Comparison of ENCODE assay signal across 12 cellular contexts in genomic region chr3:53083496-53083895, GRCh38. TPM values are rescaled to one million over a fixed set of nuclear protein-coding genes. Genes with fewer than 3 reads are reported as not detected.
A peak's percentile ranks its signal among the peaks of the same experiment; 100 is the strongest.
DNase-seq lines count a peak whose midpoint lies in the region; ATAC-seq, FAIRE-seq and TF ChIP-seq lines count a peak whose summit lies in the region.
"Had no signal": no experiment of that assay in that cellular context is flagged by ENCODE, and none has a peak within 500 bp of the region (broad histone marks: within the 10 kb centered on the region; RNA-seq: fewer than 3 reads in every experiment).

No MANE protein-coding gene starts in this region.

- no peak overlapping the region for H2BK15ac ChIP-seq in neuronal stem cell (ENCODE audit: low read length)

- no peak overlapping the region for H3K4ac ChIP-seq in neuronal stem cell (ENCODE audit: low read length)

- H2AK5ac ChIP-seq in neuronal stem cell (ENCODE audit: low read depth, low read length): no peak overlapping the region

- intact Hi-C loops in K562 (cut with micrococcal nuclease): no loop called here
- intact Hi-C loops in left cardiac atrium (cut with DNase I): no loop called here
- intact Hi-C loops in testis (cut with DNase I; ENCODE audit: low total_unique reads): no loop called here

- peak overlapping the region; percentile 4 for H3K27ac Mint-ChIP-seq in activated T-cell treated with anti-CD3 and anti-CD28 coated beads, Interleukin-2, amount 50 U/mL, for 24 hours
- H3K27ac Mint-ChIP-seq in natural killer cell treated with Interleukin-12 subunit alpha and Interleukin-12 subunit beta and Interleukin-15 and Interleukin-18, amount 100 ng/mL, for 72 hours: no peak overlapping the region
- H3K27ac Mint-ChIP-seq: activated CD4-positive, alpha-beta memory T cell treated with anti-CD3 and anti-CD28 coated beads, Interleukin-2, amount 10 ng/mL, durations not matched to agents 7 days and 5 days; natural killer cell had no signal

- H3K27me3 Mint-ChIP-seq in activated T-cell treated with anti-CD3 and anti-CD28 coated beads, Interleukin-2, amount 50 U/mL, for 24 hours: no peaks in the 10 kb centered on the region
- no peaks in the 10 kb centered on the region for H3K27me3 Mint-ChIP-seq in natural killer cell treated with Interleukin-12 subunit alpha and Interleukin-12 subunit beta and Interleukin-15 and Interleukin-18, amount 100 ng/mL, for 72 hours
- H3K27me3 Mint-ChIP-seq: activated CD4-positive, alpha-beta memory T cell treated with anti-CD3 and anti-CD28 coated beads, Interleukin-2, amount 10 ng/mL, durations not matched to agents 7 days and 5 days had no signal

- no peak overlapping the region for H2BK120ac ChIP-seq in neuronal stem cell (ENCODE audit: low read depth, low read length)

- H3K23ac ChIP-seq in neuronal stem cell (ENCODE audit: low read depth, low read length, poor library complexity): no peak overlapping the region

- no peak for TF ChIP-seq RAD21 in K562 (CRISPR knock-in tag; conservative IDR thresholded peaks at IDR 0.05 in 1 of 2, IDR thresholded peaks at IDR 0.05 in 1 of 2)

- peaks cover 10 to 15% of the 10 kb centered on the region in 2 experiments; a peak in 4 of 5 replicates for H3K4me1 ChIP-seq in K562 (replicated peaks in 1 of 2; ENCODE audit: control insufficient read depth in 2 of 2, insufficient read depth in 2 of 2, low read length in 2 of 2)
- no peaks in the 10 kb centered on the region for H3K4me1 ChIP-seq in testis
- H3K4me1 ChIP-seq in neuronal stem cell (ENCODE audit: control insufficient read depth in 2 of 2, insufficient read depth in 1 of 2, low read depth in 1 of 2, low read length in 2 of 2): no peaks in the 10 kb centered on the region

- no peak for TF ChIP-seq EP300 in K562 (IDR thresholded peaks at IDR 0.05; ENCODE audit: low read length)

- POLR2A ChIA-PET in K562 (lab: Yijun Ruan, JAX): interaction anchor here (0.7 to 1.2 kb wide), 5 partner anchors 9 to 97 kb away, joined by 3 to 9 read pairs (median 4); no protein-coding TSS in a partner anchor

- no peaks in the 10 kb centered on the region for H4K20me1 ChIP-seq in K562 (replicated peaks; ENCODE audit: control insufficient read depth, insufficient read depth, low read length)

- TF ChIP-seq CTCF in K562 (IDR thresholded peaks at IDR 0.05 in 2 of 3, conservative IDR thresholded peaks at IDR 0.05 in 1 of 3; ENCODE audit: insufficient read depth in 2 of 3, low read depth in 1 of 3, low read length in 3 of 3): no peak
- TF ChIP-seq CTCF in testis (IDR thresholded peaks at IDR 0.05): no peak

- H3K4me3 ChIP-seq in K562: no peak overlapping the region
- no peak overlapping the region for H3K4me3 ChIP-seq in testis
- no peak overlapping the region for H3K4me3 ChIP-seq in neuronal stem cell (ENCODE audit: low read length in 2 of 2)

- H3K27ac ChIP-seq in K562 (ENCODE audit: extremely low read depth, low read depth, low read length) (no peak overlapping the region), testis (no peak overlapping the region), neuronal stem cell (replicated peaks; ENCODE audit: low read length) (no peak overlapping the region)

- peaks cover 39% of the 10 kb centered on the region for H3K36me3 Mint-ChIP-seq in activated T-cell treated with anti-CD3 and anti-CD28 coated beads, Interleukin-2, amount 50 U/mL, for 24 hours (ENCODE audit: low read depth)
- no peaks in the 10 kb centered on the region for H3K36me3 Mint-ChIP-seq in natural killer cell treated with Interleukin-12 subunit alpha and Interleukin-12 subunit beta and Interleukin-15 and Interleukin-18, amount 100 ng/mL, for 72 hours
- H3K36me3 Mint-ChIP-seq: natural killer cell had no signal

- no peak overlapping the region for H2BK12ac ChIP-seq in neuronal stem cell (ENCODE audit: low read length)

- no peaks in the 10 kb centered on the region for H3K79me2 ChIP-seq in K562 (ENCODE audit: control insufficient read depth, insufficient read depth, low read length)

- H4K8ac ChIP-seq in neuronal stem cell (ENCODE audit: low read depth, low read length): no peak overlapping the region

- H3K18ac ChIP-seq in neuronal stem cell (ENCODE audit: low read length): no peak overlapping the region

- no peaks in the 10 kb centered on the region for H3K9me3 Mint-ChIP-seq in activated T-cell treated with anti-CD3 and anti-CD28 coated beads, Interleukin-2, amount 50 U/mL, for 24 hours
- no peaks in the 10 kb centered on the region for H3K9me3 Mint-ChIP-seq in natural killer cell treated with Interleukin-12 subunit alpha and Interleukin-12 subunit beta and Interleukin-15 and Interleukin-18, amount 100 ng/mL, for 72 hours
- H3K9me3 Mint-ChIP-seq: activated CD4-positive, alpha-beta memory T cell treated with anti-CD3 and anti-CD28 coated beads, Interleukin-2, amount 10 ng/mL, durations not matched to agents 7 days and 5 days; natural killer cell had no signal

- H3K4me2 ChIP-seq in K562 (ENCODE audit: insufficient read depth, low read length) (no peak overlapping the region; the same call in 1 of the 2 replicates), neuronal stem cell (ENCODE audit: insufficient read depth, low read length, poor library complexity, severe bottlenecking) (no peak overlapping the region)

- peaks cover 4% of the 10 kb centered on the region for H3K4me1 Mint-ChIP-seq in activated T-cell treated with anti-CD3 and anti-CD28 coated beads, Interleukin-2, amount 50 U/mL, for 24 hours (ENCODE audit: low read depth)
- no peaks in the 10 kb centered on the region for H3K4me1 Mint-ChIP-seq in natural killer cell treated with Interleukin-12 subunit alpha and Interleukin-12 subunit beta and Interleukin-15 and Interleukin-18, amount 100 ng/mL, for 72 hours (ENCODE audit: low read depth in 2 of 2)
- H3K4me1 Mint-ChIP-seq: activated CD4-positive, alpha-beta memory T cell treated with anti-CD3 and anti-CD28 coated beads, Interleukin-2, amount 10 ng/mL, durations not matched to agents 7 days and 5 days; natural killer cell had no signal

- H3K9me3 ChIP-seq in K562 (replicated peaks; ENCODE audit: control insufficient read depth, insufficient read depth, low read depth, low read length): no peaks in the 10 kb centered on the region
- no peaks in the 10 kb centered on the region for H3K9me3 ChIP-seq in testis
- H3K9me3 ChIP-seq in neuronal stem cell (replicated peaks in 1 of 2; ENCODE audit: control insufficient read depth in 2 of 2, insufficient read depth in 1 of 2, low read depth in 1 of 2, low read length in 2 of 2): no peaks in the 10 kb centered on the region

- H3K14ac ChIP-seq in neuronal stem cell (ENCODE audit: low read length): no peak overlapping the region

- WGBS in K562 (ENCODE audit: insufficient coverage, low coverage, missing lambda C conversion rate): 50% methylated on average over 7 of the region's 8 CpGs
- WGBS in testis, 2 donors: 59 to 71% methylated on average over 8 of the region's 8 CpGs
- WGBS in neuronal stem cell (ENCODE audit: extremely low coverage in 2 of 2, insufficient read length in 2 of 2, insufficient replicate concordance in 1 of 2), 2 donors: no CpG with 5 or more reads among the region's 8 CpGs

- H3K9ac ChIP-seq in K562 (ENCODE audit: insufficient read depth in 1 of 2, low read depth in 2 of 2, low read length in 2 of 2): no peak overlapping the region; a peak in 1 of 4 replicates
- no peak overlapping the region for H3K9ac ChIP-seq in neuronal stem cell (ENCODE audit: low read depth, low read length, poor library complexity)

- TF ChIP-seq POLR2A in K562 (conservative IDR thresholded peaks at IDR 0.05) (no peak), testis (IDR thresholded peaks at IDR 0.05) (no peak)

- H3K36me3 ChIP-seq in K562 (ENCODE audit: control insufficient read depth, insufficient read depth, low read length): no peaks in the 10 kb centered on the region
- H3K36me3 ChIP-seq in testis (ENCODE audit: low read depth, missing control alignments): no peaks in the 10 kb centered on the region
- no peaks in the 10 kb centered on the region for H3K36me3 ChIP-seq in neuronal stem cell (replicated peaks in 1 of 2; ENCODE audit: control insufficient read depth in 2 of 2, insufficient read depth in 2 of 2, low read length in 2 of 2)

- ATAC-seq in K562 (no peak; the same call in 2 of the 3 replicates), left cardiac atrium (peak; percentile 65 to 68)
- ATAC-seq in natural killer cell treated with Interleukin-12 subunit alpha and Interleukin-12 subunit beta and Interleukin-15 and Interleukin-18, amount 100 ng/mL, for 72 hours: no peak
- ATAC-seq: natural killer cell had no signal

- no peak overlapping the region for H2BK5ac ChIP-seq in neuronal stem cell (ENCODE audit: low read length)

- CTCF ChIA-PET in K562 (lab: Yijun Ruan, JAX; ENCODE audit: low intra/inter-chr PET ratio): no interaction called here

- no peaks in the 10 kb centered on the region for H3K79me1 ChIP-seq in neuronal stem cell (ENCODE audit: low read depth, low read length)

- BruUV-seq in K562 (replicated peaks; lab: Mats Ljungman, UMichigan): no TSS peak

- H3K4me3 Mint-ChIP-seq in activated T-cell treated with anti-CD3 and anti-CD28 coated beads, Interleukin-2, amount 50 U/mL, for 24 hours: no peak overlapping the region
- no peak overlapping the region for H3K4me3 Mint-ChIP-seq in natural killer cell treated with Interleukin-12 subunit alpha and Interleukin-12 subunit beta and Interleukin-15 and Interleukin-18, amount 100 ng/mL, for 72 hours
- H3K4me3 Mint-ChIP-seq: activated CD4-positive, alpha-beta memory T cell treated with anti-CD3 and anti-CD28 coated beads, Interleukin-2, amount 10 ng/mL, durations not matched to agents 7 days and 5 days; natural killer cell had no signal

- in situ Hi-C loops in K562 (cut with MboI): no loop called here

- H3K27me3 ChIP-seq in K562 (ENCODE audit: control insufficient read depth in 2 of 2, insufficient read depth in 2 of 2, low read length in 2 of 2): no peaks in the 10 kb centered on the region
- H3K27me3 ChIP-seq in testis: no peaks in the 10 kb centered on the region
- H3K27me3 ChIP-seq in neuronal stem cell (ENCODE audit: control insufficient read depth in 3 of 3, insufficient read depth in 3 of 3, low read depth in 1 of 3, low read length in 3 of 3): no peaks in the 10 kb centered on the region

- no peak overlapping the region for H4K91ac ChIP-seq in neuronal stem cell (ENCODE audit: low read depth, low read length, poor library complexity)

- no peak for FAIRE-seq in K562 (lab: Jason Lieb, UNC)

- H2AFZ ChIP-seq in K562 (ENCODE audit: low read depth, low read length): no peak overlapping the region
- no peak overlapping the region for H2AFZ ChIP-seq in neuronal stem cell (ENCODE audit: low read length)

- no peak for DNase-seq in activated T-cell treated with anti-CD3 and anti-CD28 coated beads, Interleukin-2, amount 50 U/mL, for 24 hours
- DNase-seq in activated T-cell treated with anti-CD3 and anti-CD28 coated beads for 4 hours (no peak), K562 (ENCODE audit: extremely low read depth in 1 of 4, low spot score in 3 of 4) (peak in 1 of 4 experiments; percentile 16), left cardiac atrium (peak; percentile 69), testis (peak; percentile 13), OCI-M2 (lab: John Stamatoyannopoulos, UW; ENCODE audit: unreplicated experiment) (no peak), neuronal stem cell (ENCODE audit: low spot score) (no peak)
- no peak for DNase-seq in natural killer cell treated with Interleukin-12 subunit alpha and Interleukin-12 subunit beta and Interleukin-15 and Interleukin-18, amount 100 ng/mL, for 72 hours (ENCODE audit: low spot score)
- DNase-seq: ACHN; activated CD4-positive, alpha-beta memory T cell treated with anti-CD3 and anti-CD28 coated beads, Interleukin-2, amount 10 ng/mL, durations not matched to agents 7 days and 5 days; natural killer cell; stimulated activated CD4-positive, alpha-beta T cell treated with anti-CD3 and anti-CD28 coated beads, Interleukin-4, amount 100 ng/mL, for 24 hours had no signal

- no peaks in the 10 kb centered on the region for H3K9me1 ChIP-seq in K562 (ENCODE audit: control insufficient read depth, insufficient read depth, low read length)

RNA-seq across cellular contexts. Expression of gene SFMBT1, which starts 37.6 kb away (rescaled TPM):
- 9.9 and 14.6 TPM in 2 replicates for total RNA-seq in K562 (2011; cell fraction: chromatin; rRNA removed; ENCODE audit: low replicate concordance)
- total RNA-seq in K562 (2011; cell fraction: nucleolus; rRNA removed): 3.7 and 5.5 TPM in 2 replicates
- 5.8 and 6.8 TPM in 2 replicates for total RNA-seq in K562 (2011; cell fraction: nucleoplasm; rRNA removed)
- total RNA-seq in K562 (2014; rRNA removed): 3.4 and 7.2 TPM in 2 replicates
- total RNA-seq in K562 (2014; rRNA removed; fragmentation: Illumina TruSeq; extraction: Trizol): 4.9 and 5.2 TPM in 2 replicates
- total RNA-seq in K562 (2015; rRNA removed; fragmentation: Illumina TruSeq; extraction: Trizol): 4.6 and 5.7 TPM in 2 replicates
- total RNA-seq in K562 (2021): 5.9 and 6.6 TPM in 2 replicates
- 3.7 and 3.8 TPM in 2 replicates for polyA plus RNA-seq in K562 (2011; rRNA removed)
- polyA plus RNA-seq in K562 (2011; cell fraction: cytosol; rRNA removed): 1.4 and 3.6 TPM in 2 replicates
- polyA plus RNA-seq in K562 (2011; cell fraction: nucleus; rRNA removed): 4.4 and 5.8 TPM in 2 replicates
- 3.3 and 3.8 TPM in 2 replicates for polyA plus RNA-seq in K562 (2012)
- 3.2 and 3.3 TPM in 2 replicates for polyA plus RNA-seq in K562 (2014; fragmentation: Illumina TruSeq; extraction: Trizol)
- polyA plus RNA-seq in K562 (2014; fragmentation: Nextera tagmentation; extraction: Ambion mirVana): 1 to 10 TPM in 1 of 2 experiments, under 1 TPM in 1; 0.76 to 1.4 TPM
- 3.6 and 3.9 TPM in 2 replicates for polyA plus RNA-seq in K562 (2014; rRNA removed)
- 11.0 and 11.2 TPM in 2 replicates for polyA minus RNA-seq in K562 (2011; rRNA and poly(A)+ RNA removed)
- polyA minus RNA-seq in K562 (2011; cell fraction: cytosol; rRNA and poly(A)+ RNA removed): 4.4 and 7.1 TPM in 2 replicates
- polyA minus RNA-seq in K562 (2011; cell fraction: nucleus; rRNA and poly(A)+ RNA removed): 4.2 and 7.0 TPM in 2 replicates
- 10 to 100 TPM; 12.7 to 16.4 TPM for total RNA-seq in left cardiac atrium
- 100 to 1,000 TPM in 1 of 2 donors, 10 to 100 TPM in 1; 82.4 to 143 TPM for total RNA-seq in testis
- polyA plus RNA-seq in testis (ENCODE audit: insufficient read depth, low read depth, low replicate concordance): 158 TPM
- polyA plus RNA-seq in neuronal stem cell (2013, experiment 1 of 2): 7.2 TPM
- polyA plus RNA-seq in neuronal stem cell (2013, experiment 2 of 2): 7.8 TPM
- total RNA-seq in natural killer cell treated with Interleukin-12 subunit alpha and Interleukin-12 subunit beta and Interleukin-15 and Interleukin-18, amount 100 ng/mL, for 72 hours: 10 to 100 TPM; 20.0 to 25.5 TPM

RNA-seq across cellular contexts. Expression of gene RFT1, which starts 46.7 kb away (rescaled TPM):
- total RNA-seq in K562 (2011; cell fraction: chromatin; rRNA removed; ENCODE audit: low replicate concordance): 24.4 and 29.3 TPM in 2 replicates
- total RNA-seq in K562 (2011; cell fraction: nucleolus; rRNA removed): 21.2 and 22.3 TPM in 2 replicates
- 25.0 and 27.3 TPM in 2 replicates for total RNA-seq in K562 (2011; cell fraction: nucleoplasm; rRNA removed)
- total RNA-seq in K562 (2014; rRNA removed) (4.4 and 6.2 TPM in 2 replicates), K562 (2014; rRNA removed; fragmentation: Illumina TruSeq; extraction: Trizol) (6.1 and 6.2 TPM in 2 replicates), K562 (2015; rRNA removed; fragmentation: Illumina TruSeq; extraction: Trizol) (5.0 and 6.0 TPM in 2 replicates), K562 (2021) (10.9 and 13.9 TPM in 2 replicates), left cardiac atrium (10 to 100 TPM; 11.8 to 12.6 TPM), testis (10 to 100 TPM; 27.2 to 33.9 TPM)
- polyA plus RNA-seq in K562 (2011; rRNA removed) (16.5 and 23.8 TPM in 2 replicates), K562 (2014; fragmentation: Illumina TruSeq; extraction: Trizol) (10.5 and 11.3 TPM in 2 replicates), K562 (2014; fragmentation: Nextera tagmentation; extraction: Ambion mirVana) (1 to 10 TPM; 7.4 to 9.0 TPM), K562 (2014; rRNA removed) (8.9 and 10.1 TPM in 2 replicates), testis (ENCODE audit: insufficient read depth, low read depth, low replicate concordance) (36.8 TPM)
- polyA plus RNA-seq in K562 (2011; cell fraction: cytosol; rRNA removed): 22.8 and 23.1 TPM in 2 replicates
- 12.2 and 13.6 TPM in 2 replicates for polyA plus RNA-seq in K562 (2011; cell fraction: nucleus; rRNA removed)
- polyA plus RNA-seq in K562 (2012): 11.8 and 16.9 TPM in 2 replicates
- polyA minus RNA-seq in K562 (2011; rRNA and poly(A)+ RNA removed): 26.4 and 34.0 TPM in 2 replicates
- polyA minus RNA-seq in K562 (2011; cell fraction: cytosol; rRNA and poly(A)+ RNA removed): 4.4 and 10.6 TPM in 2 replicates
- 7.3 and 8.2 TPM in 2 replicates for polyA minus RNA-seq in K562 (2011; cell fraction: nucleus; rRNA and poly(A)+ RNA removed)
- polyA plus RNA-seq in neuronal stem cell (2013, experiment 1 of 2): 9.3 TPM
- polyA plus RNA-seq in neuronal stem cell (2013, experiment 2 of 2): 9.6 TPM
- 10 to 100 TPM; 33.1 to 51.6 TPM for total RNA-seq in natural killer cell treated with Interleukin-12 subunit alpha and Interleukin-12 subunit beta and Interleukin-15 and Interleukin-18, amount 100 ng/mL, for 72 hours

Comparison
In these comparisons a context has a peak if more than half of its experiments do, and no peak if none do; other contexts are left out.
1. DNase-seq: peak in left cardiac atrium (single experiment) and testis (single experiment); none in activated T-cell treated with anti-CD3 and anti-CD28 coated beads, Interleukin-2, amount 50 U/mL, for 24 hours (single experiment), activated T-cell treated with anti-CD3 and anti-CD28 coated beads for 4 hours (single experiment), OCI-M2 (single experiment), neuronal stem cell (single experiment) and natural killer cell treated with Interleukin-12 subunit alpha and Interleukin-12 subunit beta and Interleukin-15 and Interleukin-18, amount 100 ng/mL, for 72 hours (single experiment).
2. ATAC-seq: peak in left cardiac atrium (2 of 2); none in K562 (single experiment) and natural killer cell treated with Interleukin-12 subunit alpha and Interleukin-12 subunit beta and Interleukin-15 and Interleukin-18, amount 100 ng/mL, for 72 hours (0 of 2).